In genomic region chr20:58716476-58717277, GRCh38 we compare ENCODE assay signal across 13 cellular contexts. TPM values are rescaled to one million over a fixed set of nuclear protein-coding genes. Genes with fewer than 3 reads are reported as not detected.
A peak's percentile ranks its signal among the peaks of the same experiment; 100 is the strongest.
DNase-seq lines count a peak whose midpoint lies in the region; ATAC-seq and TF ChIP-seq lines count a peak whose summit lies in the region.
"Had no signal": no experiment of that assay in that cellular context is flagged by ENCODE, and none has a peak within 500 bp of the region (broad histone marks: within the 10 kb centered on the region; RNA-seq: fewer than 3 reads in every experiment).

No MANE protein-coding gene starts in this region.

- H3K4me1 ChIP-seq in lung (ENCODE audit: control insufficient read depth in 2 of 2, insufficient read depth in 2 of 2, low read length in 2 of 2), result no peaks in the 10 kb centered on the region

- DNase-seq in Ammon's horn (ENCODE audit: low spot score), result peak; percentile 3
- peak; percentile 22 for DNase-seq in GM13976 (ENCODE audit: low spot score)
- peak; percentile 67 for DNase-seq in coronary artery (ENCODE audit: low spot score)
- DNase-seq in lung (ENCODE audit: low spot score), result peak; percentile 26
- no peak for DNase-seq in NCI-H2029 treated with DMSO at 0.1 percent for 48 hours (lab: John Stamatoyannopoulos, UW)
- no peak for DNase-seq in NCI-H1048 (lab: John Stamatoyannopoulos, UW)
- DNase-seq in DMS114 treated with DMSO at 0.1 percent for 48 hours (lab: John Stamatoyannopoulos, UW; ENCODE audit: unreplicated experiment), result no peak
- DNase-seq: activated naive CD8-positive, alpha-beta T cell treated with anti-CD3 and anti-CD28 coated beads for 36 hours; DMS53; stimulated activated naive CD8-positive, alpha-beta T cell treated with anti-CD3 and anti-CD28 coated beads, Interleukin-15, Interleukin-2, amounts not matched to agents 100 U/mL and 50 U/mL, for 24 hours; T-helper 9 cell had no signal

- H3K4me3 ChIP-seq in coronary artery, result no peak overlapping the region
- no peak overlapping the region for H3K4me3 ChIP-seq in lung
- H3K4me3 ChIP-seq: smooth muscle cell had no signal

- peaks cover 0 to 3% of the 10 kb centered on the region in 2 donors for H3K9me3 ChIP-seq in lung (ENCODE audit: control insufficient read depth in 2 of 2, insufficient read depth in 1 of 2, low read length in 1 of 2)

- 77 to 87% methylated on average over 22 to 23 of the region's 23 CpGs for WGBS in lung, 2 donors

- in situ Hi-C loops in GM13976 (cut with MboI; ENCODE audit: low sequenced_read_pairs, unreplicated experiment), result no loop called here

- TF ChIP-seq CTCF in GM13976 (IDR thresholded peaks at IDR 0.05; ENCODE audit: borderline replicate concordance, control extremely low read depth, extremely low read depth, insufficient read depth, missing control alignments) (no peak), coronary artery (IDR thresholded peaks at IDR 0.05) (no peak), lung (IDR thresholded peaks at IDR 0.05; ENCODE audit: control extremely low read depth, extremely low read depth) (no peak)

- H3K27me3 ChIP-seq in lung (ENCODE audit: control insufficient read depth, insufficient read depth), result no peaks in the 10 kb centered on the region

- ATAC-seq in lung (ENCODE audit: insufficient read depth, low FRiP score), result no peak
- no peak for ATAC-seq in HG03469 (IDR thresholded peaks at IDR 0.05; ENCODE audit: unreplicated experiment)
- ATAC-seq: stimulated activated naive CD8-positive, alpha-beta T cell treated with anti-CD3 and anti-CD28 coated beads, Interleukin-15, Interleukin-2, amounts not matched to agents 100 U/mL and 50 U/mL, for 24 hours had no signal

- H3K27ac ChIP-seq in coronary artery (no peak overlapping the region), lung (ENCODE audit: low read depth in 1 of 2, low read length in 1 of 2) (no peak overlapping the region)

- H3K36me3 ChIP-seq in lung (ENCODE audit: control insufficient read depth in 2 of 2, insufficient read depth in 2 of 2, low read length in 2 of 2), result peaks cover 0 to 3% of the 10 kb centered on the region in 2 donors

RNA-seq across cellular contexts. Expression of gene NPEPL1, which starts 24.1 kb away (rescaled TPM):
- 10 to 100 TPM; 24.3 to 46.2 TPM for total RNA-seq in lung
- polyA plus RNA-seq in lung, result 10 to 100 TPM; 36.4 to 46.0 TPM

Comparison
In these comparisons a context has a peak if more than half of its experiments do, and no peak if none do; other contexts are left out.
1. DNase-seq: peak in Ammon's horn (single experiment), GM13976 (single experiment), coronary artery (single experiment) and lung (single experiment); none in NCI-H2029 treated with DMSO at 0.1 percent for 48 hours (single experiment), NCI-H1048 (single experiment) and DMS114 treated with DMSO at 0.1 percent for 48 hours (single experiment).